1 cellular context compared by ENCODE assay signal in the genomic region with DNA sequence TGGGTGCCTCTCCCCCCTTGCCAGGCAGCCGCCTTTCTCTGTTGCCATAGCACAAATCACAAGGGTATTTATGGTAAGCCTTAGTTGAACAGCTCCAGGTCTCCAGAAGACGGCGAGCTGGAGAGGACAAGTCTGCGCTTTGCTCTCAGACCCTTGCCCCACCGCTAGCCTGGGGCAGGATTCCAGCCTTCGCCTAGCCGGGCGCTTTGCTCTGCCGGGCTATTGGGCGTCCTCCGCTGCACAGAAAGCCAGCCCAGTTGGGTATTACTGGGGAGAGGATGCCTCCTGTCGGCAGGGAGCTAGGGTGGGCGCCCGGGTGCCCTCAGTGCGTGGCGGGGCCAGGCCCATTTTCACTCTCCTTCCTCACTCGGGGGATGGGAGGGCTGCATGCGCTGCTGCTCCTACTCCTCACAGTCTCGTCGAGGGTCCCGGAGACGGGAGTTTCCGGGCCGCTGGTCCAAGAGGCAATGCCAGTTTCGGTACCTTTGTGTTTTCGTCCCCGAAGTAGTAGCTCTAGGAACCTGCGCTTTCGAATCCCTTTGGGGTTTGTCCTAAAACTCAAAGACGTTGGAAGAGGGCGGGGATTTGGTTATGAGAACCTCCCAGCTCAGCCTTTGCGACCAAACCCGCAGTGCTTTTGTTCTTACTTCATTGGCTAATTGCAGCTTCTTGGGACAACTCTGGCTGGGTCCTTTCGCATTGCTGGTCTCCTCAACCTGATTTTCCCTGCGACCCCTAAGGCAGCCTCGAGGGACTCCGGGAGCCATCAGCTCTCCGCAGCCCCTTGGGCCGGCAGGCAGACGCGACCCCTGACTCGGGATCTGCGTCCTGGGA.
TF ChIP-seq lines count a peak whose summit lies in the region.

No MANE protein-coding gene starts in this region.

TF ChIP-seq in K562, 482 proteins besides CTCF, POLR2A, EP300 and RAD21 (continued from another document):
- TF ChIP-seq, protein P1, sequence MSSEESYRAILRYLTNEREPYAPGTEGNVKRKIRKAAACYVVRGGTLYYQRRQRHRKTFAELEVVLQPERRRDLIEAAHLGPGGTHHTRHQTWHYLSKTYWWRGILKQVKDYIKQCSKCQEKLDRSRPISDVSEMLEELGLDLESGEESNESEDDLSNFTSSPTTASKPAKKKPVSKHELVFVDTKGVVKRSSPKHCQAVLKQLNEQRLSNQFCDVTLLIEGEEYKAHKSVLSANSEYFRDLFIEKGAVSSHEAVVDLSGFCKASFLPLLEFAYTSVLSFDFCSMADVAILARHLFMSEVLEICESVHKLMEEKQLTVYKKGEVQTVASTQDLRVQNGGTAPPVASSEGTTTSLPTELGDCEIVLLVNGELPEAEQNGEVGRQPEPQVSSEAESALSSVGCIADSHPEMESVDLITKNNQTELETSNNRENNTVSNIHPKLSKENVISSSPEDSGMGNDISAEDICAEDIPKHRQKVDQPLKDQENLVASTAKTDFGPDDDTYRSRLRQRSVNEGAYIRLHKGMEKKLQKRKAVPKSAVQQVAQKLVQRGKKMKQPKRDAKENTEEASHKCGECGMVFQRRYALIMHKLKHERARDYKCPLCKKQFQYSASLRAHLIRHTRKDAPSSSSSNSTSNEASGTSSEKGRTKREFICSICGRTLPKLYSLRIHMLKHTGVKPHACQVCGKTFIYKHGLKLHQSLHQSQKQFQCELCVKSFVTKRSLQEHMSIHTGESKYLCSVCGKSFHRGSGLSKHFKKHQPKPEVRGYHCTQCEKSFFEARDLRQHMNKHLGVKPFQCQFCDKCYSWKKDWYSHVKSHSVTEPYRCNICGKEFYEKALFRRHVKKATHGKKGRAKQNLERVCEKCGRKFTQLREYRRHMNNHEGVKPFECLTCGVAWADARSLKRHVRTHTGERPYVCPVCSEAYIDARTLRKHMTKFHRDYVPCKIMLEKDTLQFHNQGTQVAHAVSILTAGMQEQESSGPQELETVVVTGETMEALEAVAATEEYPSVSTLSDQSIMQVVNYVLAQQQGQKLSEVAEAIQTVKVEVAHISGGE (CRISPR knock-in tag; IDR thresholded peaks at IDR 0.05): no peak
- TF ChIP-seq STAG1 (CRISPR knock-in tag; IDR thresholded peaks at IDR 0.05; ENCODE audit: borderline replicate concordance) (peak; percentile 59; the same call in 1 of the 2 replicates), CLOCK (CRISPR knock-in tag; IDR thresholded peaks at IDR 0.05; ENCODE audit: borderline replicate concordance) (no peak), HMGN3 (IDR thresholded peaks at IDR 0.05; ENCODE audit: borderline replicate concordance, extremely low read depth, insufficient read length, low read depth, low read length) (no peak), MAZ (CRISPR knock-in tag; conservative IDR thresholded peaks at IDR 0.05 in 1 of 2, IDR thresholded peaks at IDR 0.05 in 1 of 2) (peak in 1 of 2 experiments; percentile 64; a peak in 1 of 4 replicates), FOSL1 (tag; conservative IDR thresholded peaks at IDR 0.05) (no peak), CBFB (CRISPR knock-in tag; IDR thresholded peaks at IDR 0.05) (0 out of 2 replicates have a peak, but pooled peaks have one; percentile 33), SMC3 (conservative IDR thresholded peaks at IDR 0.05; ENCODE audit: insufficient read depth, low read depth, low read length) (peak; percentile 34; the same call in 1 of the 2 replicates), PREB (CRISPR knock-in tag; IDR thresholded peaks at IDR 0.05) (no peak)
- TF ChIP-seq, protein P2, sequence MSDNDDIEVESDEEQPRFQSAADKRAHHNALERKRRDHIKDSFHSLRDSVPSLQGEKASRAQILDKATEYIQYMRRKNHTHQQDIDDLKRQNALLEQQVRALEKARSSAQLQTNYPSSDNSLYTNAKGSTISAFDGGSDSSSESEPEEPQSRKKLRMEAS (CRISPR knock-in tag; IDR thresholded peaks at IDR 0.05): no peak
- TF ChIP-seq, protein P3, sequence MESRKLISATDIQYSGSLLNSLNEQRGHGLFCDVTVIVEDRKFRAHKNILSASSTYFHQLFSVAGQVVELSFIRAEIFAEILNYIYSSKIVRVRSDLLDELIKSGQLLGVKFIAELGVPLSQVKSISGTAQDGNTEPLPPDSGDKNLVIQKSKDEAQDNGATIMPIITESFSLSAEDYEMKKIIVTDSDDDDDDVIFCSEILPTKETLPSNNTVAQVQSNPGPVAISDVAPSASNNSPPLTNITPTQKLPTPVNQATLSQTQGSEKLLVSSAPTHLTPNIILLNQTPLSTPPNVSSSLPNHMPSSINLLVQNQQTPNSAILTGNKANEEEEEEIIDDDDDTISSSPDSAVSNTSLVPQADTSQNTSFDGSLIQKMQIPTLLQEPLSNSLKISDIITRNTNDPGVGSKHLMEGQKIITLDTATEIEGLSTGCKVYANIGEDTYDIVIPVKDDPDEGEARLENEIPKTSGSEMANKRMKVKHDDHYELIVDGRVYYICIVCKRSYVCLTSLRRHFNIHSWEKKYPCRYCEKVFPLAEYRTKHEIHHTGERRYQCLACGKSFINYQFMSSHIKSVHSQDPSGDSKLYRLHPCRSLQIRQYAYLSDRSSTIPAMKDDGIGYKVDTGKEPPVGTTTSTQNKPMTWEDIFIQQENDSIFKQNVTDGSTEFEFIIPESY (CRISPR knock-in tag; IDR thresholded peaks at IDR 0.05): peak; percentile 44
